In genomic region chr17:73654241-73654640, GRCh38 we compare ENCODE assay signal across 20 cellular contexts. TPM values are rescaled to one million over a fixed set of nuclear protein-coding genes. Genes with fewer than 3 reads are reported as not detected.
DNase-seq lines count a peak whose midpoint lies in the region; ATAC-seq, FAIRE-seq and TF ChIP-seq lines count a peak whose summit lies in the region.
"Had no signal": no experiment of that assay in that cellular context is flagged by ENCODE, and none has a peak within 500 bp of the region (broad histone marks: within the 10 kb centered on the region; RNA-seq: fewer than 3 reads in every experiment).

No MANE protein-coding gene starts in this region.

- H3K27me3 ChIP-seq in HepG2 (ENCODE audit: control insufficient read depth in 1 of 2, insufficient read depth in 2 of 2, low read length in 2 of 2): peaks cover 0 to 7% of the 10 kb centered on the region in 2 experiments; a peak in 2 of 5 replicates
- no peaks in the 10 kb centered on the region for H3K27me3 ChIP-seq in right lobe of liver

- H3K27ac ChIP-seq in HepG2 (ENCODE audit: extremely low read length, insufficient read depth, low read length) (no peak overlapping the region), right lobe of liver (no peak overlapping the region)

- H3K4me3 ChIP-seq in HepG2 (replicated peaks in 1 of 3; ENCODE audit: insufficient read depth in 1 of 3, low read depth in 2 of 3, low read length in 3 of 3) (no peak overlapping the region), right lobe of liver (no peak overlapping the region), lower leg skin (ENCODE audit: low read depth, poor library complexity, severe bottlenecking) (no peak overlapping the region)
- H3K4me3 ChIP-seq: HAP-1 had no signal

- H3K27me3 Mint-ChIP-seq in stimulated activated memory B cell treated with anti-CD40 and anti-IgM and Interleukin-4, amounts not matched to agents 10 μg/mL and 1 μg/mL and 100 μg/mL, for 72 hours: no peaks in the 10 kb centered on the region

- no peaks in the 10 kb centered on the region for H4K20me1 ChIP-seq in HepG2 (ENCODE audit: insufficient read depth, low read length)

- no peak for FAIRE-seq in HepG2 (lab: Jason Lieb, UNC)
- FAIRE-seq: G401.6, GM12892, H54 had no signal

- 1% methylated on average over 5 of the region's 5 CpGs for WGBS in HepG2 (ENCODE audit: low lambda C conversion rate)
- WGBS in right lobe of liver (ENCODE audit: insufficient coverage, low coverage, low lambda C conversion rate, missing lambda C conversion rate): 57% methylated on average over 5 of the region's 5 CpGs
- 90 to 94% methylated on average over 5 of the region's 5 CpGs for WGBS in lower leg skin, 2 donors

- CTCF ChIA-PET in HepG2 (lab: Yijun Ruan, JAX; ENCODE audit: low intra/inter-chr PET ratio, low total read pairs): no interaction called here

- intact Hi-C loops in HepG2 (cut with micrococcal nuclease; ENCODE audit: unreplicated experiment) (loop anchor here (5.0 to 10.0 kb wide), 2 partner anchors 61 to 303 kb away; no protein-coding TSS in a partner anchor), right lobe of liver (cut with DNase I) (no loop called here), lower leg skin (cut with DNase I; ENCODE audit: low total_unique reads) (no loop called here)

- no peak overlapping the region for H2AFZ ChIP-seq in HepG2 (ENCODE audit: low read length)

- no peak for TF ChIP-seq POLR2A in HepG2 (IDR thresholded peaks at IDR 0.05; ENCODE audit: insufficient read depth in 1 of 2, low read depth in 2 of 2, low read length in 2 of 2)
- TF ChIP-seq POLR2A in right lobe of liver (IDR thresholded peaks at IDR 0.05): no peak
- TF ChIP-seq POLR2A in lower leg skin (IDR thresholded peaks at IDR 0.05): no peak

- H3K4me1 ChIP-seq in HepG2 (ENCODE audit: insufficient read depth, low read length) (no peaks in the 10 kb centered on the region), right lobe of liver (no peaks in the 10 kb centered on the region)
- H3K4me1 ChIP-seq: Caco-2, HAP-1 had no signal

- H3K9me3 ChIP-seq in HepG2 (ENCODE audit: low read length): peaks cover 21% of the 10 kb centered on the region
- no peaks in the 10 kb centered on the region for H3K9me3 ChIP-seq in right lobe of liver

- H3K4me3 Mint-ChIP-seq in stimulated activated memory B cell treated with anti-CD40 and anti-IgM and Interleukin-4, amounts not matched to agents 10 μg/mL and 1 μg/mL and 100 μg/mL, for 72 hours: no peak overlapping the region
- H3K4me3 Mint-ChIP-seq: CD8-positive, alpha-beta T cell; HFFc6 had no signal

- H3K36me3 Mint-ChIP-seq in stimulated activated memory B cell treated with anti-CD40 and anti-IgM and Interleukin-4, amounts not matched to agents 10 μg/mL and 1 μg/mL and 100 μg/mL, for 72 hours: peaks cover 6% of the 10 kb centered on the region
- H3K36me3 Mint-ChIP-seq: CD4-positive, CD25-positive, alpha-beta regulatory T cell; CD8-positive, alpha-beta T cell had no signal

- TF ChIP-seq CTCF in HepG2 (CRISPR knock-in tag; IDR thresholded peaks at IDR 0.05) (no peak), right lobe of liver (IDR thresholded peaks at IDR 0.05) (no peak), lower leg skin (IDR thresholded peaks at IDR 0.05) (no peak)

- no peak for TF ChIP-seq RAD21 in HepG2 (CRISPR knock-in tag; IDR thresholded peaks at IDR 0.05)

- no TSS peak for BruUV-seq in HepG2 (replicated peaks; lab: Mats Ljungman, UMichigan)

- TF ChIP-seq EP300 in HepG2 (IDR thresholded peaks at IDR 0.05; ENCODE audit: low read depth in 2 of 2, low read length in 2 of 2) (no peak), HepG2 (CRISPR knock-in tag; IDR thresholded peaks at IDR 0.05; ENCODE audit: borderline replicate concordance) (no peak)

- no peak overlapping the region for H3K9ac ChIP-seq in HepG2 (ENCODE audit: insufficient read depth, low read depth, low read length)

- no peaks in the 10 kb centered on the region for H3K79me2 ChIP-seq in HepG2 (ENCODE audit: insufficient read depth, low read length)

- in situ Hi-C loops in HepG2 (cut with HindIII; ENCODE audit: extremely low pct_ligation_motif_present, low pct_unique_long_range_greater_than_20kb): no loop called here

- H3K36me3 ChIP-seq in HepG2 (replicated peaks in 1 of 2; ENCODE audit: control insufficient read depth in 1 of 2, insufficient read depth in 2 of 2, low read length in 2 of 2) (no peaks in the 10 kb centered on the region), right lobe of liver (no peaks in the 10 kb centered on the region)
- H3K36me3 ChIP-seq: HAP-1 had no signal

- H3K27ac Mint-ChIP-seq in stimulated activated memory B cell treated with anti-CD40 and anti-IgM and Interleukin-4, amounts not matched to agents 10 μg/mL and 1 μg/mL and 100 μg/mL, for 72 hours: no peak overlapping the region
- H3K27ac Mint-ChIP-seq: CD4-positive, CD25-positive, alpha-beta regulatory T cell; CD8-positive, alpha-beta T cell; HFFc6 had no signal

- no peak for DNase-seq in HepG2 (ENCODE audit: low spot score)
- no peak for DNase-seq in right lobe of liver
- DNase-seq in ecto neural progenitor cell (ENCODE audit: low spot score): peak; percentile 19
- DNase-seq in lower leg skin (ENCODE audit: low spot score in 2 of 2): peak; percentile 8 to 20
- DNase-seq in stimulated activated CD4-positive, alpha-beta T cell treated with anti-CD3 and anti-CD28 coated beads, Interleukin-15, amount 100 ng/mL, for 24 hours: no peak
- DNase-seq in activated T-cell treated with anti-CD3 and anti-CD28 coated beads, Interleukin-2, amount 50 U/mL, for 48 hours: no peak
- DNase-seq: 8988T; C1 segment of cervical spinal cord; Caco-2; CD4-positive, CD25-positive, alpha-beta regulatory T cell; CD8-positive, alpha-beta T cell; DMS153; DND-41; GOT3; HFFc6 had no signal

- POLR2A ChIA-PET in HepG2 (lab: Yijun Ruan, JAX): no interaction called here

- ATAC-seq in HepG2 (no peak), right lobe of liver (no peak)
- ATAC-seq in stimulated activated memory B cell treated with anti-CD40 and anti-IgM and Interleukin-4, amounts not matched to agents 10 μg/mL and 1 μg/mL and 100 μg/mL, for 72 hours: no peak
- ATAC-seq: CD8-positive, alpha-beta T cell had no signal

- peaks cover 14% of the 10 kb centered on the region for H3K9me3 Mint-ChIP-seq in stimulated activated memory B cell treated with anti-CD40 and anti-IgM and Interleukin-4, amounts not matched to agents 10 μg/mL and 1 μg/mL and 100 μg/mL, for 72 hours

- peaks cover 6% of the 10 kb centered on the region for H3K4me1 Mint-ChIP-seq in stimulated activated memory B cell treated with anti-CD40 and anti-IgM and Interleukin-4, amounts not matched to agents 10 μg/mL and 1 μg/mL and 100 μg/mL, for 72 hours

- H3K4me2 ChIP-seq in HepG2 (ENCODE audit: low read depth, low read length): no peak overlapping the region

TF ChIP-seq in HepG2, 621 proteins besides CTCF, POLR2A, EP300 and RAD21:
- TF ChIP-seq MAFF (IDR thresholded peaks at IDR 0.05; ENCODE audit: low read depth, low read length) (peak; percentile 43), MAFK (conservative IDR thresholded peaks at IDR 0.05 in 1 of 2, IDR thresholded peaks at IDR 0.05 in 1 of 2; ENCODE audit: low read length in 2 of 2) (peak; percentile 19 to 59; a peak in 1 of 4 replicates), HBP1 (CRISPR knock-in tag; IDR thresholded peaks at IDR 0.05; ENCODE audit: low read depth) (no peak)
TF ChIP-seq in HepG2: peak in this region for 2.

RNA-seq across cellular contexts. Expression of gene SDK2, which starts 10.0 kb away (rescaled TPM):
- total RNA-seq in HepG2 (2016; rRNA removed; fragmentation: Illumina TruSeq; extraction: Trizol) (not detected in 2 replicates), right lobe of liver (under 1 TPM; 0.11 to 0.46 (median 0.25) TPM), lower leg skin (1 to 10 TPM; 1.5 to 4.4 (median 1.6) TPM)
- 0.18 TPM in 1 of 2 replicates, not detected in the other for total RNA-seq in HepG2 (2016; cell fraction: cytosol; rRNA removed; fragmentation: Illumina TruSeq; extraction: Trizol; ENCODE audit: low read depth)
- total RNA-seq in HepG2 (2016; cell fraction: insoluble cytoplasmic fraction; rRNA removed; fragmentation: Illumina TruSeq; extraction: Trizol): not detected in 2 replicates
- total RNA-seq in HepG2 (2016; cell fraction: membrane; rRNA removed; fragmentation: Illumina TruSeq; extraction: Trizol): not detected in 2 replicates
- total RNA-seq in HepG2 (2016; cell fraction: nucleus; rRNA removed; fragmentation: Illumina TruSeq; extraction: Trizol): not detected in 2 replicates
- not detected in 2 replicates for polyA plus RNA-seq in HepG2 (2011; rRNA removed)
- polyA plus RNA-seq in HepG2 (2011; cell fraction: cytosol; rRNA removed): not detected in 2 replicates
- polyA plus RNA-seq in HepG2 (2011; cell fraction: nucleus; rRNA removed): not detected in 2 replicates
- polyA plus RNA-seq in HepG2 (2012): not detected in 2 replicates
- polyA plus RNA-seq in HepG2 (2016; cell fraction: cytosol; fragmentation: Illumina TruSeq; extraction: Trizol; ENCODE audit: low read depth): not detected in 2 replicates
- polyA plus RNA-seq in HepG2 (2016; cell fraction: insoluble cytoplasmic fraction; fragmentation: Illumina TruSeq; extraction: Trizol; ENCODE audit: low read depth): not detected in 2 replicates
- polyA plus RNA-seq in HepG2 (2016; cell fraction: membrane; fragmentation: Illumina TruSeq; extraction: Trizol; ENCODE audit: low read depth): not detected in 2 replicates
- polyA plus RNA-seq in HepG2 (2016; cell fraction: nucleus; fragmentation: Illumina TruSeq; extraction: Trizol; ENCODE audit: insufficient read depth, low read depth): not detected in 2 replicates
- not detected in 2 replicates for polyA minus RNA-seq in HepG2 (2011; rRNA and poly(A)+ RNA removed; ENCODE audit: low replicate concordance)
- polyA minus RNA-seq in HepG2 (2011; cell fraction: cytosol; rRNA and poly(A)+ RNA removed): not detected in 2 replicates
- not detected in 2 replicates for polyA minus RNA-seq in HepG2 (2011; cell fraction: nucleus; rRNA and poly(A)+ RNA removed)

Comparison
In these comparisons a context has a peak if more than half of its experiments do, and no peak if none do; other contexts are left out.
1. DNase-seq: peak in ecto neural progenitor cell (single experiment) and lower leg skin (2 of 2); none in HepG2 (single experiment), right lobe of liver (0 of 3), stimulated activated CD4-positive, alpha-beta T cell treated with anti-CD3 and anti-CD28 coated beads, Interleukin-15, amount 100 ng/mL, for 24 hours (single experiment) and activated T-cell treated with anti-CD3 and anti-CD28 coated beads, Interleukin-2, amount 50 U/mL, for 48 hours (0 of 2).